Comparison of ENCODE assay signal across 29 cellular contexts in genomic region chr10:6707329-6707728, GRCh38.
"Had no signal": no experiment of that assay in that cellular context is flagged by ENCODE, and none has a peak within 500 bp of the region (broad histone marks: within the 10 kb centered on the region; RNA-seq: fewer than 3 reads in every experiment).

No MANE protein-coding gene starts in this region.

- DNase-seq: naive B cell; naive thymus-derived CD8-positive, alpha-beta T cell; nephron progenitor cell; nucleus accumbens; pancreas; right cardiac atrium; spleen; stimulated activated CD4-positive, alpha-beta T cell treated with anti-CD3 and anti-CD28 coated beads, Interleukin-12 subunit alpha, Interleukin-12 subunit beta, amount 100 ng/mL, for 4 hours; stimulated activated CD4-positive, alpha-beta T cell treated with anti-CD3 and anti-CD28 coated beads, Interleukin-1b, Interleukin-23, amount 100 ng/mL, for 48 hours; stimulated activated CD4-positive, alpha-beta T cell treated with anti-CD3 and anti-CD28 coated beads, Interleukin-4, amount 100 ng/mL, for 1 hour; stimulated activated CD4-positive, alpha-beta T cell treated with anti-CD3 and anti-CD28 coated beads, Interleukin-4, amount 100 ng/mL, for 4 hours; stimulated activated CD8-positive, alpha-beta memory T cell treated with anti-CD3 and anti-CD28 coated beads, Interleukin-4, amount 100 ng/mL, for 48 hours; stimulated activated naive CD4-positive, alpha-beta T cell; stimulated activated naive CD8-positive, alpha-beta T cell treated with anti-CD3 and anti-CD28 coated beads, Interleukin-15, amount 100 ng/mL, for 72 hours; stimulated activated naive CD8-positive, alpha-beta T cell treated with anti-CD3 and anti-CD28 coated beads, Interleukin-15, Interleukin-2, amounts not matched to agents 100 U/mL and 50 U/mL, for 24 hours; substantia nigra; testis; tibial artery; transverse colon had no signal

- H3K4me1 ChIP-seq: pancreas, prostate gland, spleen, suprapubic skin, testis, tibial artery, transverse colon, vagina had no signal

- FAIRE-seq: pancreas, urothelium cell line had no signal

- H3K4me2 ChIP-seq: smooth muscle cell had no signal

- H3K36me3 ChIP-seq: neutrophil, pancreas, prostate gland, spleen, suprapubic skin, tibial artery, transverse colon, vagina had no signal

- H3K27me3 ChIP-seq: testis, tibial artery, vagina had no signal

- ATAC-seq: naive thymus-derived CD8-positive, alpha-beta T cell; natural killer cell treated with Interleukin-12 subunit alpha and Interleukin-12 subunit beta and Interleukin-15 and Interleukin-18, amount 100 ng/mL, for 72 hours; pancreas; right cardiac atrium; sciatic nerve; stimulated activated memory B cell treated with anti-CD40 and anti-IgM and Interleukin-4, amounts not matched to agents 10 μg/mL and 1 μg/mL and 100 μg/mL, for 72 hours; stimulated activated naive CD8-positive, alpha-beta T cell treated with anti-CD3 and anti-CD28 coated beads, Interleukin-15, amount 100 ng/mL, for 72 hours; stimulated activated naive CD8-positive, alpha-beta T cell treated with anti-CD3 and anti-CD28 coated beads, Interleukin-15, Interleukin-2, amounts not matched to agents 100 U/mL and 50 U/mL, for 24 hours had no signal

- H3K27ac ChIP-seq: neutrophil, pancreas, prostate gland, skin epidermis, spleen, suprapubic skin, testis, tibial artery, transverse colon, vagina had no signal

- H3K9me3 ChIP-seq: neutrophil, pancreas, prostate gland, spleen, suprapubic skin, testis, tibial artery, transverse colon, vagina had no signal

- H3K4me3 ChIP-seq: pancreas, prostate gland, skin epidermis, smooth muscle cell, spleen, suprapubic skin, testis, tibial artery, transverse colon, vagina had no signal
